ENCODE assay signal across 9 cellular contexts in genomic region chr11:72720047-72720446, GRCh38. TPM values are rescaled to one million over a fixed set of nuclear protein-coding genes. Genes with fewer than 3 reads are reported as not detected.
DNase-seq lines count a peak whose midpoint lies in the region; FAIRE-seq and TF ChIP-seq lines count a peak whose summit lies in the region.
"Had no signal": no experiment of that assay in that cellular context is flagged by ENCODE, and none has a peak within 500 bp of the region (broad histone marks: within the 10 kb centered on the region; RNA-seq: fewer than 3 reads in every experiment).

No MANE protein-coding gene starts in this region.

- H3K27me3 ChIP-seq in BLaER1 (no peaks in the 10 kb centered on the region), duodenal mucosa (ENCODE audit: control insufficient read depth in 1 of 2, insufficient read depth in 2 of 2, low read length in 2 of 2) (no peaks in the 10 kb centered on the region), small intestine (ENCODE audit: control insufficient read depth in 2 of 2, insufficient read depth in 2 of 2, low read length in 2 of 2) (no peaks in the 10 kb centered on the region)
- H3K27me3 ChIP-seq: brain microvascular endothelial cell had no signal

- no peak overlapping the region for H3K4me3 Mint-ChIP-seq in nephron progenitor cell

- peak; percentile 60 for DNase-seq in MV-4-11 (lab: John Stamatoyannopoulos, UW)
- no peak for DNase-seq in nephron progenitor cell
- DNase-seq in small intestine, result no peak
- no peak for DNase-seq in ecto neural progenitor cell (ENCODE audit: low spot score)
- DNase-seq in GM12892 (ENCODE audit: insufficient read length), result no peak
- no peak for DNase-seq in urothelium cell line (ENCODE audit: low spot score)
- DNase-seq: brain microvascular endothelial cell had no signal

- H3K4me3 ChIP-seq in BLaER1 (peak overlapping the region; percentile 83), duodenal mucosa (ENCODE audit: low read depth in 1 of 2, low read length in 2 of 2) (peak overlapping the region; percentile 87 to 89), small intestine (ENCODE audit: low read depth in 1 of 2, low read length in 2 of 2) (peak overlapping the region in 1 of 2 donors; percentile 64)

- peak overlapping the region; percentile 49 for H3K27ac Mint-ChIP-seq in nephron progenitor cell

- H3K4me1 ChIP-seq in BLaER1 (peaks cover 83% of the 10 kb centered on the region), duodenal mucosa (ENCODE audit: control insufficient read depth in 1 of 2, insufficient read depth in 2 of 2, low read length in 2 of 2) (peaks cover 49 to 66% of the 10 kb centered on the region in 2 donors), small intestine (ENCODE audit: control insufficient read depth in 2 of 2, insufficient read depth in 1 of 2, low read depth in 1 of 2, low read length in 1 of 2) (peaks cover 13 to 18% of the 10 kb centered on the region in 2 donors)

- H3K36me3 Mint-ChIP-seq in nephron progenitor cell (ENCODE audit: low read depth), result no peaks in the 10 kb centered on the region

- no peak for TF ChIP-seq CTCF in nephron progenitor cell (IDR thresholded peaks at IDR 0.05)

- H3K36me3 ChIP-seq in BLaER1, result peaks cover 42% of the 10 kb centered on the region
- H3K36me3 ChIP-seq in duodenal mucosa (ENCODE audit: control insufficient read depth in 1 of 2, insufficient read depth in 2 of 2, low read length in 2 of 2), result peaks cover 0 to 25% of the 10 kb centered on the region in 2 donors
- no peaks in the 10 kb centered on the region for H3K36me3 ChIP-seq in small intestine (ENCODE audit: control insufficient read depth in 2 of 2, insufficient read depth in 2 of 2, low read length in 2 of 2)

- H3K9me3 Mint-ChIP-seq in nephron progenitor cell, result no peaks in the 10 kb centered on the region

- 44 to 48% (median 47%) methylated on average over 3 of the region's 3 CpGs for WGBS in small intestine, 3 donors

- H3K9ac ChIP-seq in BLaER1 (peak overlapping the region; percentile 91), duodenal mucosa (ENCODE audit: low read depth in 1 of 2, low read length in 2 of 2) (peak overlapping the region; percentile 51 to 91)

- peaks cover 44% of the 10 kb centered on the region for H3K4me1 Mint-ChIP-seq in nephron progenitor cell

- no peak for FAIRE-seq in small intestine (lab: Jason Lieb, UNC)
- FAIRE-seq in GM12892 (lab: Jason Lieb, UNC), result no peak
- no peak for FAIRE-seq in urothelium cell line (lab: Jason Lieb, UNC)

- peak overlapping the region; percentile 100 for H3K4me2 ChIP-seq in BLaER1

- no peaks in the 10 kb centered on the region for H3K27me3 Mint-ChIP-seq in nephron progenitor cell (ENCODE audit: low read depth, poor library complexity)

- peaks cover 66% of the 10 kb centered on the region for H4K20me1 ChIP-seq in BLaER1

- no peak for TF ChIP-seq POLR2A in GM12892 (IDR thresholded peaks at IDR 0.05; ENCODE audit: low read depth, low read length)

- peak overlapping the region; percentile 92 for H3K27ac ChIP-seq in BLaER1
- H3K27ac ChIP-seq in duodenal mucosa (ENCODE audit: low read depth, low read length), result no peak overlapping the region
- H3K27ac ChIP-seq in small intestine (ENCODE audit: low read depth in 1 of 2, low read length in 1 of 2), result peak overlapping the region in 1 of 2 donors; percentile 34
- H3K27ac ChIP-seq: brain microvascular endothelial cell had no signal

- H3K9me3 ChIP-seq in BLaER1 (no peaks in the 10 kb centered on the region), duodenal mucosa (ENCODE audit: control insufficient read depth in 1 of 2, low read length in 2 of 2) (no peaks in the 10 kb centered on the region), small intestine (ENCODE audit: control insufficient read depth, low read depth) (no peaks in the 10 kb centered on the region)

RNA-seq across cellular contexts. Expression of gene ARAP1, which starts 32.2 kb away (rescaled TPM):
- polyA plus RNA-seq in small intestine, result 10 to 100 TPM; 42.2 to 58.4 (median 48.0) TPM
- polyA plus RNA-seq in GM12892 (2012; ENCODE audit: missing spikeins), result 48.4 TPM

RNA-seq across cellular contexts. Expression of gene PDE2A, which starts 45.8 kb away (rescaled TPM):
- 10 to 100 TPM in 1 of 3 donors, 1 to 10 TPM in 2; 1.8 to 31.6 (median 8.1) TPM for polyA plus RNA-seq in small intestine
- 1.7 TPM for polyA plus RNA-seq in GM12892 (2012; ENCODE audit: missing spikeins)
